ENCODE assay signal across 40 cellular contexts in genomic region chr1:95255826-95256225, GRCh38. TPM values are rescaled to one million over a fixed set of nuclear protein-coding genes. Genes with fewer than 3 reads are reported as not detected.
"Had no signal": no experiment of that assay in that cellular context is flagged by ENCODE, and none has a peak within 500 bp of the region (broad histone marks: within the 10 kb centered on the region; RNA-seq: fewer than 3 reads in every experiment).

No MANE protein-coding gene starts in this region.

- FAIRE-seq: astrocyte, bronchial epithelial cell had no signal

- H3K4me3 Mint-ChIP-seq: activated naive CD4-positive, alpha-beta T cell treated with anti-CD3 and anti-CD28 coated beads for 36 hours; activated naive CD4-positive, alpha-beta T cell treated with anti-CD3 and anti-CD28 coated beads, Interleukin-2, amount 10 ng/mL, durations not matched to agents 7 days and 5 days; activated naive CD4-positive, alpha-beta T cell treated with anti-CD3 and anti-CD28 coated beads, Interleukin-2, amount 50 U/mL, for 24 hours; activated naive CD8-positive, alpha-beta T cell; activated naive CD8-positive, alpha-beta T cell treated with anti-CD3 and anti-CD28 coated beads for 36 hours; activated naive CD8-positive, alpha-beta T cell treated with anti-CD3 and anti-CD28 coated beads, Interleukin-2, amount 10 ng/mL, durations not matched to agents 7 days and 5 days; activated naive CD8-positive, alpha-beta T cell treated with anti-CD3 and anti-CD28 coated beads, Interleukin-2, amount 50 U/mL, for 24 hours; activated T-cell treated with anti-CD3 and anti-CD28 coated beads, Interleukin-2, amount 50 U/mL, for 24 hours; activated T-cell treated with anti-CD3 and anti-CD28 coated beads, Interleukin-2, amount 50 U/mL, for 4 hours; activated T-cell treated with anti-CD3 and anti-CD28 coated beads, Interleukin-2, amount 50 U/mL, for 72 hours; activated T-helper 1 cell treated with anti-CD3 and anti-CD28 coated beads, Interleukin-12 subunit alpha, Interleukin-12 subunit beta, Interleukin-2, Interleukin-4 antibody, amounts not matched to agents 30 ng/mL and 10 ng/mL and 1 ng/mL, durations not matched to agents 14 hours and 24 hours and 36 hours; activated T-helper 17 cell treated with anti-CD3 and anti-CD28 coated beads, Interleukin-2, amount 50 U/mL, for 72 hours; brain; central memory CD8-positive, alpha-beta T cell had no signal

- H3K9me3 ChIP-seq: adrenal gland, ascending aorta, body of pancreas, breast epithelium had no signal

- H3K4me1 Mint-ChIP-seq: activated naive CD4-positive, alpha-beta T cell treated with anti-CD3 and anti-CD28 coated beads, Interleukin-2, amount 10 ng/mL, durations not matched to agents 7 days and 5 days; activated naive CD4-positive, alpha-beta T cell treated with anti-CD3 and anti-CD28 coated beads, Interleukin-2, amount 50 U/mL, for 24 hours; activated naive CD8-positive, alpha-beta T cell treated with anti-CD3 and anti-CD28 coated beads for 36 hours; activated naive CD8-positive, alpha-beta T cell treated with anti-CD3 and anti-CD28 coated beads, Interleukin-2, amount 10 ng/mL, durations not matched to agents 7 days and 5 days; activated T-helper 17 cell treated with anti-CD3 and anti-CD28 coated beads, Interleukin-2, amount 50 U/mL, for 72 hours; brain; central memory CD8-positive, alpha-beta T cell had no signal

- DNase-seq: activated effector memory CD4-positive, alpha-beta T cell treated with anti-CD3 and anti-CD28 coated beads, Interleukin-2, amount 50 U/mL, for 16 hours; activated effector memory CD4-positive, alpha-beta T cell treated with Interleukin-2 at 50 U/mL for 16 hours; activated gamma-delta T cell; activated gamma-delta T cell treated with Interleukin-2 at 50 U/mL for 16 hours; activated naive CD4-positive, alpha-beta T cell; activated naive CD4-positive, alpha-beta T cell treated with anti-CD3 and anti-CD28 coated beads for 36 hours; activated naive CD4-positive, alpha-beta T cell treated with anti-CD3 and anti-CD28 coated beads, Interleukin-2, amount 10 ng/mL, durations not matched to agents 7 days and 5 days; activated naive CD4-positive, alpha-beta T cell treated with anti-CD3 and anti-CD28 coated beads, Interleukin-2, amount 50 U/mL, for 16 hours; activated naive CD4-positive, alpha-beta T cell treated with Interleukin-2 at 50 U/mL for 16 hours; activated naive CD8-positive, alpha-beta T cell treated with anti-CD3 and anti-CD28 coated beads for 36 hours; activated naive CD8-positive, alpha-beta T cell treated with anti-CD3 and anti-CD28 coated beads, Interleukin-2, amount 10 ng/mL, durations not matched to agents 7 days and 5 days; activated naive CD8-positive, alpha-beta T cell treated with anti-CD3 and anti-CD28 coated beads, Interleukin-2, amount 50 U/mL, for 24 hours; activated T-cell treated with anti-CD3 and anti-CD28 coated beads, Interleukin-2, amount 50 U/mL, for 1 hour; activated T-cell treated with anti-CD3 and anti-CD28 coated beads, Interleukin-2, amount 50 U/mL, for 24 hours; activated T-cell treated with anti-CD3 and anti-CD28 coated beads, Interleukin-2, amount 50 U/mL, for 4 hours; activated T-cell treated with anti-CD3 and anti-CD28 coated beads, Interleukin-2, amount 50 U/mL, for 48 hours; activated T-cell treated with anti-CD3 and anti-CD28 coated beads, Interleukin-2, amount 50 U/mL, for 72 hours; adrenal gland; amniotic stem cell; amygdala; anterior cingulate cortex; aorta; body of pancreas; brain microvascular endothelial cell; caudate nucleus; central memory CD4-positive, alpha-beta T cell; cerebellar nuclear complex had no signal

- ATAC-seq: activated naive CD4-positive, alpha-beta T cell treated with anti-CD3 and anti-CD28 coated beads, Interleukin-2, amount 50 U/mL, for 72 hours; activated naive CD8-positive, alpha-beta T cell treated with anti-CD3 and anti-CD28 coated beads, Interleukin-2, amount 50 U/mL, for 24 hours; activated T-cell treated with anti-CD3 and anti-CD28 coated beads, Interleukin-2, amount 50 U/mL, for 4 hours; activated T-cell treated with anti-CD3 and anti-CD28 coated beads, Interleukin-2, amount 50 U/mL, for 72 hours; activated T-helper 17 cell treated with anti-CD3 and anti-CD28 coated beads, Interleukin-2, amount 50 U/mL, for 72 hours; body of pancreas had no signal

- H3K27me3 ChIP-seq: adrenal gland, ascending aorta, body of pancreas, brain microvascular endothelial cell, breast epithelium, cardiac muscle cell had no signal

- H3K4me1 ChIP-seq: adrenal gland, ascending aorta, body of pancreas, breast epithelium had no signal

- H3K27me3 Mint-ChIP-seq: activated naive CD4-positive, alpha-beta T cell treated with anti-CD3 and anti-CD28 coated beads, Interleukin-2, amount 10 ng/mL, durations not matched to agents 7 days and 5 days; activated naive CD4-positive, alpha-beta T cell treated with anti-CD3 and anti-CD28 coated beads, Interleukin-2, amount 50 U/mL, for 24 hours; activated naive CD8-positive, alpha-beta T cell; activated naive CD8-positive, alpha-beta T cell treated with anti-CD3 and anti-CD28 coated beads for 36 hours; activated naive CD8-positive, alpha-beta T cell treated with anti-CD3 and anti-CD28 coated beads, Interleukin-2, amount 10 ng/mL, durations not matched to agents 7 days and 5 days; activated naive CD8-positive, alpha-beta T cell treated with anti-CD3 and anti-CD28 coated beads, Interleukin-2, amount 50 U/mL, for 24 hours; activated T-cell treated with anti-CD3 and anti-CD28 coated beads, Interleukin-2, amount 50 U/mL, for 24 hours; activated T-helper 17 cell treated with anti-CD3 and anti-CD28 coated beads, Interleukin-2, amount 50 U/mL, for 72 hours; brain; central memory CD8-positive, alpha-beta T cell had no signal

- H3K27ac Mint-ChIP-seq: activated naive CD4-positive, alpha-beta T cell treated with anti-CD3 and anti-CD28 coated beads for 36 hours; activated naive CD4-positive, alpha-beta T cell treated with anti-CD3 and anti-CD28 coated beads, Interleukin-2, amount 10 ng/mL, durations not matched to agents 7 days and 5 days; activated naive CD4-positive, alpha-beta T cell treated with anti-CD3 and anti-CD28 coated beads, Interleukin-2, amount 50 U/mL, for 24 hours; activated naive CD4-positive, alpha-beta T cell treated with anti-CD3 and anti-CD28 coated beads, Interleukin-2, amount 50 U/mL, for 72 hours; activated naive CD8-positive, alpha-beta T cell; activated naive CD8-positive, alpha-beta T cell treated with anti-CD3 and anti-CD28 coated beads for 36 hours; activated naive CD8-positive, alpha-beta T cell treated with anti-CD3 and anti-CD28 coated beads, Interleukin-2, amount 10 ng/mL, durations not matched to agents 7 days and 5 days; activated naive CD8-positive, alpha-beta T cell treated with anti-CD3 and anti-CD28 coated beads, Interleukin-2, amount 50 U/mL, for 24 hours; activated T-cell treated with anti-CD3 and anti-CD28 coated beads, Interleukin-2, amount 50 U/mL, for 24 hours; activated T-cell treated with anti-CD3 and anti-CD28 coated beads, Interleukin-2, amount 50 U/mL, for 72 hours; activated T-helper 1 cell treated with anti-CD3 and anti-CD28 coated beads, Interleukin-12 subunit alpha, Interleukin-12 subunit beta, Interleukin-2, Interleukin-4 antibody, amounts not matched to agents 30 ng/mL and 10 ng/mL and 1 ng/mL, durations not matched to agents 14 hours and 24 hours and 36 hours; activated T-helper 17 cell treated with anti-CD3 and anti-CD28 coated beads, Interleukin-2, amount 50 U/mL, for 72 hours; activated T-helper 2 cell treated with anti-CD3 and anti-CD28 coated beads, Interferon-gamma antibody, Interleukin-2, Interleukin-4, amounts not matched to agents 10 μg/mL and 5 μg/mL and 100 μg/mL, durations not matched to agents 14 hours and 24 hours and 36 hours; brain had no signal

- H3K9me3 Mint-ChIP-seq: activated naive CD4-positive, alpha-beta T cell treated with anti-CD3 and anti-CD28 coated beads, Interleukin-2, amount 10 ng/mL, durations not matched to agents 7 days and 5 days; activated naive CD8-positive, alpha-beta T cell treated with anti-CD3 and anti-CD28 coated beads, Interleukin-2, amount 10 ng/mL, durations not matched to agents 7 days and 5 days; activated T-helper 1 cell treated with anti-CD3 and anti-CD28 coated beads, Interleukin-12 subunit alpha, Interleukin-12 subunit beta, Interleukin-2, Interleukin-4 antibody, amounts not matched to agents 30 ng/mL and 10 ng/mL and 1 ng/mL, durations not matched to agents 14 hours and 24 hours and 36 hours; activated T-helper 17 cell treated with anti-CD3 and anti-CD28 coated beads, Interleukin-2, amount 50 U/mL, for 72 hours; activated T-helper 2 cell treated with anti-CD3 and anti-CD28 coated beads, Interferon-gamma antibody, Interleukin-2, Interleukin-4, amounts not matched to agents 10 μg/mL and 5 μg/mL and 100 μg/mL, durations not matched to agents 14 hours and 24 hours and 36 hours; brain; central memory CD8-positive, alpha-beta T cell had no signal

- H3K27ac ChIP-seq: adrenal gland, ascending aorta, body of pancreas, brain microvascular endothelial cell, breast epithelium, cardiac muscle cell had no signal

- H3K36me3 ChIP-seq: adrenal gland, brain microvascular endothelial cell, breast epithelium, cardiac muscle cell had no signal

- H3K4me3 ChIP-seq: adrenal gland, ascending aorta, body of pancreas, breast epithelium, cardiac muscle cell had no signal

RNA-seq across cellular contexts. Expression of gene RWDD3, which starts 21.8 kb away (rescaled TPM):
- total RNA-seq: ascending aorta had no signal
